8 cellular contexts compared by ENCODE assay signal in genomic region chr15:52178765-52179164, GRCh38. TPM values are rescaled to one million over a fixed set of nuclear protein-coding genes. Genes with fewer than 3 reads are reported as not detected.
DNase-seq lines count a peak whose midpoint lies in the region; ATAC-seq, FAIRE-seq and TF ChIP-seq lines count a peak whose summit lies in the region.

No MANE protein-coding gene starts in this region.

- H3K4me1 Mint-ChIP-seq in T-cell = peaks cover 40 to 56% (median 48%) of the 10 kb centered on the region in 3 donors

- TF ChIP-seq POLR2A in GM12892 (IDR thresholded peaks at IDR 0.05; ENCODE audit: low read depth, low read length) = no peak

- no peaks in the 10 kb centered on the region for H3K36me3 ChIP-seq in skeletal muscle satellite cell (ENCODE audit: insufficient read depth, low read length)

- H3K27me3 Mint-ChIP-seq in T-cell = no peaks in the 10 kb centered on the region

- H3K36me3 Mint-ChIP-seq in T-cell = peaks cover 13% of the 10 kb centered on the region

- peak; percentile 54 for FAIRE-seq in GM12892 (lab: Jason Lieb, UNC)

- H3K9ac ChIP-seq in skeletal muscle satellite cell (ENCODE audit: low read depth, low read length) = peak overlapping the region; percentile 81

- CTCF ChIA-PET in T-cell (lab: Charles Lee) = interaction anchor here (0.6 to 2.8 kb wide), 11 partner anchors 8 to 206 kb away, joined by 3 to 19 read pairs (median 4); no protein-coding TSS in a partner anchor

- POLR2A ChIA-PET in T-cell (lab: Charles Lee) = interaction anchor here (0.5 to 2.1 kb wide), 18 partner anchors 8 to 1412 kb away, joined by 3 to 10 read pairs (median 4); partner anchors contain the start of gene LEO1 (in 1 of the 2)

- peak overlapping the region; percentile 84 to 94 (median 93) for H3K4me3 Mint-ChIP-seq in T-cell

- H3K27ac Mint-ChIP-seq in T-cell = peak overlapping the region; percentile 97

- H3K4me2 ChIP-seq in skeletal muscle satellite cell (ENCODE audit: low read length) = peak overlapping the region; percentile 84

- H3K4me3 ChIP-seq in foreskin fibroblast (ENCODE audit: low read depth in 1 of 2, low read length in 2 of 2) = peak overlapping the region; percentile 73 to 81
- peak overlapping the region; percentile 95 for H3K4me3 ChIP-seq in skeletal muscle satellite cell (ENCODE audit: low read length)

- TF ChIP-seq CTCF in foreskin fibroblast (IDR thresholded peaks at IDR 0.05; ENCODE audit: low read depth, low read length) = no peak

- H3K9me3 ChIP-seq in skeletal muscle satellite cell (replicated peaks; ENCODE audit: low read length) = no peaks in the 10 kb centered on the region

- H3K9me3 Mint-ChIP-seq in T-cell = no peaks in the 10 kb centered on the region

- H3K27me3 ChIP-seq in skeletal muscle satellite cell (ENCODE audit: control insufficient read depth, insufficient read depth, low read length) = no peaks in the 10 kb centered on the region

- H3K4me1 ChIP-seq in skeletal muscle satellite cell (ENCODE audit: control insufficient read depth, insufficient read depth, low read length) = peaks cover 5% of the 10 kb centered on the region

- ATAC-seq in T-cell (replicated peaks in 1 of 4) = no peak

- DNase-seq in GM12892 (ENCODE audit: insufficient read length) = no peak
- peak in 3 of 34 experiments; percentile 11 to 14 (median 12) for DNase-seq in T-cell
- no peak for DNase-seq in foreskin fibroblast
- DNase-seq in KG1 (lab: John Stamatoyannopoulos, UW) = no peak
- DNase-seq in activated CD8-positive, alpha-beta memory T cell treated with anti-CD3 and anti-CD28 coated beads for 24 hours = no peak
- DNase-seq in NCI-H2196 (lab: John Stamatoyannopoulos, UW; ENCODE audit: unreplicated experiment) = no peak
- DNase-seq in dedifferentiated amniotic fluid mesenchymal stem cell (ENCODE audit: extremely low spot score) = no peak

RNA-seq across cellular contexts. Expression of gene GNB5, which starts 12.4 kb away (rescaled TPM):
- polyA plus RNA-seq in GM12892 (2012; ENCODE audit: missing spikeins) = 13.8 TPM
- 10 to 100 TPM; 39.7 to 74.4 (median 54.7) TPM for total RNA-seq in T-cell
- 21.8 and 23.8 TPM in 2 replicates for total RNA-seq in skeletal muscle satellite cell (2012; rRNA removed)
